ENCODE assay signal across 8 cellular contexts in the genomic region with DNA sequence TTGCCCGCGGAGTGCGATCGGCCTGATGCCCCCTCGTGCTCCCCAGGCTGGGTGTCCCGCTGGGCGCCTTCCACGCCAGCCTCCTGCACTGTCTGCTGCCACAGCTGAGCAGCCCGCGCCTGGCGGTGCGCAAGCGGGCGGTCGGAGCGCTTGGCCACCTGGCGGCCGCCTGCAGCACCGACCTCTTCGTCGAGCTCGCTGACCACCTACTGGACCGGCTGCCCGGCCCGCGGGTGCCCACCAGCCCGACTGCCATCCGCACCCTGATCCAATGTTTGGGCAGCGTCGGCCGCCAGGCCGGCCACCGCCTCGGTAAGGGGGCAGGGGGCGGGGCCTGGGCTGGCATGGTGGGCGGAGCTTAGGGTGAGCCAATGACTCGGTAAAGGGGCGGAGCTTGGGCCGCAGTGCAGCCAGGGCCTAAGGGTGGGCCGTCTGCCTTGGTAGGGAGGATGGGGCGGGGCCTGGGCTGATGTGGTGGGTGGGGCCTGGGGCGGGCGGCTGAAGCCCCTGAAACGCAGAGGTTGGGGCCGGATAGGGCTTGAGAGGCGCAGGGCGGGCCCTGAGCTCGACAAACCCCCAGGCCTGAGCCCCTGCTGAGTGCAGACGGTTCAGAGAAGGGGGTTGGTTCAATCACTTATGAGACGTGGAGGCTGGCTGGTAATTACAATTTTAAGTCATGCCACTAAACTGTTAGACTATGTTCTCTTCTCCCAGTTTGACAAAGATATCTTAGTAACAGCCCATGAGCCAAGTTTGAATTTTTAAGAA.
DNase-seq lines count a peak whose midpoint lies in the region; ATAC-seq and TF ChIP-seq lines count a peak whose summit lies in the region.

No MANE protein-coding gene starts in this region.

- no peaks in the 10 kb centered on the region for H3K36me3 Mint-ChIP-seq in memory B cell

- CTCF ChIA-PET in AG04449 (lab: Yijun Ruan, JAX) = interaction anchor here (0.6 to 4.4 kb wide), 29 partner anchors 9 to 273 kb away, joined by 3 to 49 read pairs (median 7); a partner anchor contains a TSS

- H3K9me3 Mint-ChIP-seq in memory B cell = no peaks in the 10 kb centered on the region

- H3K27ac Mint-ChIP-seq in memory B cell = no peak overlapping the region

- H3K4me3 ChIP-seq in AG04449 (ENCODE audit: low read depth, low read length) = peak overlapping the region; percentile 62

- TF ChIP-seq CTCF in AG04449 (IDR thresholded peaks at IDR 0.05; ENCODE audit: insufficient read depth, low read length, missing control alignments) = peak; percentile 86

- DNase-seq in AG04449 (ENCODE audit: low read depth, low spot score) (peak; percentile 12), NCI-H69 (lab: John Stamatoyannopoulos, UW) (peak; percentile 94), memory B cell (ENCODE audit: low spot score in 2 of 2) (peak; percentile 95 to 98)
- peak; percentile 90 to 92 for DNase-seq in activated CD8-positive, alpha-beta memory T cell treated with anti-CD3 and anti-CD28 coated beads for 1 hour (ENCODE audit: extremely low read depth in 1 of 2, low read depth in 1 of 2)
- DNase-seq in effector CD8-positive, alpha-beta T cell (lab: John Stamatoyannopoulos, UW) = peak; percentile 98
- DNase-seq in stimulated activated CD4-positive, alpha-beta T cell treated with anti-CD3 and anti-CD28 coated beads, TNF-alpha, amount 100 ng/mL, for 48 hours (ENCODE audit: low read depth in 3 of 3) = peak; percentile 85 to 97 (median 85)

- POLR2A ChIA-PET in AG04449 (lab: Yijun Ruan, JAX) = interaction anchor here (0.6 to 1.3 kb wide), 4 partner anchors 14 to 1089 kb away, joined by 3 read pairs; a partner anchor contains a TSS

- no peaks in the 10 kb centered on the region for H3K27me3 Mint-ChIP-seq in memory B cell

- peak; percentile 99 for ATAC-seq in GM18868 (IDR thresholded peaks at IDR 0.05; ENCODE audit: unreplicated experiment)
- peak; percentile 99 for ATAC-seq in HG03135 (IDR thresholded peaks at IDR 0.05; ENCODE audit: unreplicated experiment)
- ATAC-seq in memory B cell (ENCODE audit: low read depth) = peak; percentile 96

- peak overlapping the region; percentile 68 for H3K4me3 Mint-ChIP-seq in memory B cell

- peaks cover 6% of the 10 kb centered on the region for H3K4me1 Mint-ChIP-seq in memory B cell

Comparison
In these comparisons a context has a peak if more than half of its experiments do, and no peak if none do; other contexts are left out.
1. Peak in every context shown above with its lines: DNase-seq, ATAC-seq and H3K4me3 ChIP-seq.
2. DNase-seq: peak in every context shown above with its lines; median percentile 98 in effector CD8-positive, alpha-beta T cell; 96 in memory B cell; 94 in NCI-H69; 91 in activated CD8-positive, alpha-beta memory T cell treated with anti-CD3 and anti-CD28 coated beads for 1 hour; 85 in stimulated activated CD4-positive, alpha-beta T cell treated with anti-CD3 and anti-CD28 coated beads, TNF-alpha, amount 100 ng/mL, for 48 hours; 12 in AG04449.